9 cellular contexts compared by ENCODE assay signal in genomic region chr5:175895701-175896102, GRCh38. TPM values are rescaled to one million over a fixed set of nuclear protein-coding genes. Genes with fewer than 3 reads are reported as not detected.
DNase-seq lines count a peak whose midpoint lies in the region; ATAC-seq and TF ChIP-seq lines count a peak whose summit lies in the region.
"Had no signal": no experiment of that assay in that cellular context is flagged by ENCODE, and none has a peak within 500 bp of the region (broad histone marks: within the 10 kb centered on the region; RNA-seq: fewer than 3 reads in every experiment).

No MANE protein-coding gene starts in this region.

- H3K4me1 Mint-ChIP-seq in CD14-positive monocyte = peaks cover 10% of the 10 kb centered on the region
- H3K4me1 Mint-ChIP-seq in naive thymus-derived CD4-positive, alpha-beta T cell = peaks cover 7 to 40% (median 29%) of the 10 kb centered on the region in 7 donors

- H3K27me3 Mint-ChIP-seq in CD14-positive monocyte (ENCODE audit: low read depth in 3 of 3) = peaks cover 10 to 26% (median 11%) of the 10 kb centered on the region in 3 donors
- peaks cover 0 to 44% (median 5%) of the 10 kb centered on the region in 5 donors for H3K27me3 Mint-ChIP-seq in naive thymus-derived CD4-positive, alpha-beta T cell

- H3K4me3 ChIP-seq in naive thymus-derived CD4-positive, alpha-beta T cell (ENCODE audit: low read length) = peak overlapping the region; percentile 25
- H3K4me3 ChIP-seq in stomach (no peak overlapping the region), SJCRH30 (no peak overlapping the region)

- TF ChIP-seq POLR2A in stomach (IDR thresholded peaks at IDR 0.05) = no peak

- H3K4me1 ChIP-seq in naive thymus-derived CD4-positive, alpha-beta T cell (ENCODE audit: control insufficient read depth in 2 of 2, insufficient read depth in 2 of 2, low read length in 2 of 2) = peaks cover 11 to 23% of the 10 kb centered on the region in 2 donors
- H3K4me1 ChIP-seq in stomach = peaks cover 0 to 16% (median 1%) of the 10 kb centered on the region in 4 donors
- H3K4me1 ChIP-seq in SJCRH30 = no peaks in the 10 kb centered on the region

- DNase-seq in CD14-positive monocyte (ENCODE audit: low spot score) (no peak), stomach (no peak), SJCRH30 (no peak), iPS-NIHi7 (ENCODE audit: extremely low spot score) (no peak)
- peak; percentile 47 for DNase-seq in activated CD4-positive, alpha-beta T cell treated with anti-CD3 and anti-CD28 coated beads for 48 hours
- peak in 8 of 9 donors; percentile 30 to 71 (median 55) for DNase-seq in naive thymus-derived CD4-positive, alpha-beta T cell

- ATAC-seq in GM19372 (IDR thresholded peaks at IDR 0.05; ENCODE audit: low read depth, unreplicated experiment) (peak; percentile 74), HG03520 (IDR thresholded peaks at IDR 0.05; ENCODE audit: unreplicated experiment) (peak; percentile 65)
- ATAC-seq in naive thymus-derived CD4-positive, alpha-beta T cell = peak; percentile 96

- H3K36me3 Mint-ChIP-seq in CD14-positive monocyte = no peaks in the 10 kb centered on the region
- H3K36me3 Mint-ChIP-seq in naive thymus-derived CD4-positive, alpha-beta T cell = peaks cover 0 to 36% (median 0%) of the 10 kb centered on the region in 5 donors

- H3K27ac Mint-ChIP-seq in CD14-positive monocyte = no peak overlapping the region
- H3K27ac Mint-ChIP-seq in naive thymus-derived CD4-positive, alpha-beta T cell = peak overlapping the region in 6 of 9 donors; percentile 1 to 86 (median 57)

- POLR2A ChIA-PET in naive thymus-derived CD4-positive, alpha-beta T cell (lab: Charles Lee) = no interaction called here

- peak overlapping the region; percentile 34 to 71 for H3K4me3 Mint-ChIP-seq in CD14-positive monocyte
- peak overlapping the region; percentile 47 to 85 (median 75) for H3K4me3 Mint-ChIP-seq in naive thymus-derived CD4-positive, alpha-beta T cell

- no peak for TF ChIP-seq EP300 in stomach (IDR thresholded peaks at IDR 0.05)

- no peak overlapping the region for H3K27ac ChIP-seq in naive thymus-derived CD4-positive, alpha-beta T cell (ENCODE audit: low read depth, low read length)
- H3K27ac ChIP-seq in stomach (no peak overlapping the region), SJCRH30 (no peak overlapping the region)

- intact Hi-C loops in CD14-positive monocyte (cut with micrococcal nuclease) (no loop called here), stomach (cut with DNase I; ENCODE audit: low total_unique reads) (no loop called here)
- intact Hi-C loops in naive thymus-derived CD4-positive, alpha-beta T cell (cut with micrococcal nuclease) = loop anchor here in 1 of 2 donors (10.0 kb wide), 2 partner anchors 241 to 361 kb away; partner anchors contain the start of gene HRH2

- no peaks in the 10 kb centered on the region for H3K9me3 ChIP-seq in naive thymus-derived CD4-positive, alpha-beta T cell (ENCODE audit: control insufficient read depth in 2 of 3, low read length in 3 of 3)
- H3K9me3 ChIP-seq in stomach (no peaks in the 10 kb centered on the region), SJCRH30 (replicated peaks) (no peaks in the 10 kb centered on the region)

- CTCF ChIA-PET in naive thymus-derived CD4-positive, alpha-beta T cell (lab: Charles Lee) = no interaction called here

- no peaks in the 10 kb centered on the region for H3K36me3 ChIP-seq in naive thymus-derived CD4-positive, alpha-beta T cell (ENCODE audit: control insufficient read depth in 2 of 3, insufficient read depth in 3 of 3, low read length in 3 of 3)
- H3K36me3 ChIP-seq in stomach (no peaks in the 10 kb centered on the region), SJCRH30 (no peaks in the 10 kb centered on the region)

- H3K9me3 Mint-ChIP-seq in CD14-positive monocyte = no peaks in the 10 kb centered on the region
- peaks cover 0 to 2% (median 0%) of the 10 kb centered on the region in 11 donors for H3K9me3 Mint-ChIP-seq in naive thymus-derived CD4-positive, alpha-beta T cell

- 44 to 73% (median 66%) methylated on average over 9 of the region's 9 CpGs for WGBS in stomach, 5 donors

- H3K27me3 ChIP-seq in naive thymus-derived CD4-positive, alpha-beta T cell (ENCODE audit: control insufficient read depth in 2 of 2, insufficient read depth in 2 of 2, low read length in 2 of 2) = no peaks in the 10 kb centered on the region
- H3K27me3 ChIP-seq in stomach (peaks cover 0 to 24% (median 0%) of the 10 kb centered on the region in 3 donors), SJCRH30 (no peaks in the 10 kb centered on the region)

- TF ChIP-seq CTCF in CD14-positive monocyte (IDR thresholded peaks at IDR 0.05) = no peak
- TF ChIP-seq CTCF in stomach (IDR thresholded peaks at IDR 0.05) = no peak

RNA-seq across cellular contexts. Expression of gene CPLX2, which starts 24.3 kb away (rescaled TPM):
- polyA plus RNA-seq in CD14-positive monocyte (not detected), stomach (1 to 10 TPM in 2 of 3 donors, under 1 TPM in 1; 0.83 to 4.8 (median 2.0) TPM)
- total RNA-seq in naive thymus-derived CD4-positive, alpha-beta T cell = not detected
- not detected for polyA plus RNA-seq in naive thymus-derived CD4-positive, alpha-beta T cell
- total RNA-seq in stomach = 1 to 10 TPM in 3 of 5 donors, under 1 TPM in 1, not detected in 1; under 0.01 to 8.4 (median 1.3) TPM
- total RNA-seq in SJCRH30 (2014; rRNA removed; shearing (Covaris generic)) = not detected in 2 replicates
- total RNA-seq: mononuclear cell had no signal

Comparison
In these comparisons a context has a peak if more than half of its experiments do, and no peak if none do; other contexts are left out.
1. DNase-seq: peak in activated CD4-positive, alpha-beta T cell treated with anti-CD3 and anti-CD28 coated beads for 48 hours (single experiment) and naive thymus-derived CD4-positive, alpha-beta T cell (8 of 9); none in CD14-positive monocyte (single experiment), stomach (single experiment), SJCRH30 (0 of 2) and iPS-NIHi7 (single experiment).
2. H3K27ac Mint-ChIP-seq: peak in naive thymus-derived CD4-positive, alpha-beta T cell (6 of 9); none in CD14-positive monocyte (0 of 7).
3. Peak in every context shown above with its lines, with median percentiles within 50 percentile points of each other: ATAC-seq.